ENCODE assay signal across 16 cellular contexts in the genomic region with DNA sequence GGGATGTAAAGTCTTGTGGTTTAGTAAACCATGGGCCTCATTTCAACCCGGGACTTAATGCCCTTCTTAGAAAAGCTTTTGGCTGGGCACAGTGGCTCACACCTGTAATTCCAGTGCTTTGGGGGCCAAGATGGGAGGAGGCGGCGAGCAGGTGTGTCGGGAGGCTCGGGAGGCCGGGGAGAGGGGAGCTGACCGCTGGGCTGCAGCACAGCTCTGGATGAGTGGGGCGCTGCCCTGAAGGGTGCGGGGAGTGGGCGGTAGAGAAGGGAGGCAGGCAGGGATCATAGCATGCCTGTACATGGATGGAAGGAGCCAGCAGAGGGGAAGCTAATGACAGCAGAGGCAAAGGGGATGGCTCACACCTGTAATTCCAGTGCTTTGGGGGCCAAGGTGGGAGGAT. TPM values are rescaled to one million over a fixed set of nuclear protein-coding genes. Genes with fewer than 3 reads are reported as not detected.
DNase-seq lines count a peak whose midpoint lies in the region; ATAC-seq and TF ChIP-seq lines count a peak whose summit lies in the region.
"Had no signal": no experiment of that assay in that cellular context is flagged by ENCODE, and none has a peak within 500 bp of the region (broad histone marks: within the 10 kb centered on the region; RNA-seq: fewer than 3 reads in every experiment).

No MANE protein-coding gene starts in this region.

- H3K36me3 ChIP-seq in H7 (replicated peaks; ENCODE audit: control insufficient read depth, insufficient read depth, low read length) (no peaks in the 10 kb centered on the region), aorta (ENCODE audit: control insufficient read depth in 1 of 2, insufficient read depth in 2 of 2, low read length in 1 of 2) (no peaks in the 10 kb centered on the region)
- H3K36me3 ChIP-seq: BLaER1 had no signal

- POLR2A ChIA-PET in activated CD8-positive, alpha-beta T cell treated with anti-CD3 and anti-CD28 coated beads for 36 hours (lab: Charles Lee), result no interaction called here

- no peaks in the 10 kb centered on the region for H3K36me3 Mint-ChIP-seq in dendritic cell treated with granulocyte-macrophage colony-stimulating factor and Interleukin-4, amounts not matched to agents 40 ng/mL and 50 ng/mL, for 4 days (ENCODE audit: low read depth)
- no peaks in the 10 kb centered on the region for H3K36me3 Mint-ChIP-seq in neural crest cell (ENCODE audit: low read depth)
- no peaks in the 10 kb centered on the region for H3K36me3 Mint-ChIP-seq in activated CD8-positive, alpha-beta T cell treated with anti-CD3 and anti-CD28 coated beads for 36 hours (ENCODE audit: low read depth)
- H3K36me3 Mint-ChIP-seq: CD14-positive monocyte; CD4-positive, alpha-beta memory T cell had no signal

- H3K4me3 ChIP-seq in H7 (ENCODE audit: insufficient read depth, low read depth, low read length), result no peak overlapping the region
- H3K4me3 ChIP-seq in aorta (ENCODE audit: low read length in 2 of 2), result no peak overlapping the region
- H3K4me3 ChIP-seq: BLaER1, GM23338 had no signal

- peaks cover 68% of the 10 kb centered on the region for H3K27me3 Mint-ChIP-seq in dendritic cell treated with granulocyte-macrophage colony-stimulating factor and Interleukin-4, amounts not matched to agents 40 ng/mL and 50 ng/mL, for 4 days
- H3K27me3 Mint-ChIP-seq in neural crest cell (ENCODE audit: low read depth), result peaks cover 36% of the 10 kb centered on the region
- H3K27me3 Mint-ChIP-seq in activated CD8-positive, alpha-beta T cell treated with anti-CD3 and anti-CD28 coated beads for 36 hours, result peaks cover 5% of the 10 kb centered on the region

- H3K27ac Mint-ChIP-seq in dendritic cell treated with granulocyte-macrophage colony-stimulating factor and Interleukin-4, amounts not matched to agents 40 ng/mL and 50 ng/mL, for 4 days, result peak overlapping the region; percentile 19
- no peak overlapping the region for H3K27ac Mint-ChIP-seq in neural crest cell (ENCODE audit: unreplicated experiment)
- H3K27ac Mint-ChIP-seq in activated CD8-positive, alpha-beta T cell treated with anti-CD3 and anti-CD28 coated beads for 36 hours, result no peak overlapping the region
- H3K27ac Mint-ChIP-seq: CD4-positive, alpha-beta memory T cell; GM23338 had no signal

- peaks cover 16% of the 10 kb centered on the region for H3K4me1 Mint-ChIP-seq in dendritic cell treated with granulocyte-macrophage colony-stimulating factor and Interleukin-4, amounts not matched to agents 40 ng/mL and 50 ng/mL, for 4 days (ENCODE audit: low read depth)
- H3K4me1 Mint-ChIP-seq in neural crest cell, result no peaks in the 10 kb centered on the region
- H3K4me1 Mint-ChIP-seq in activated CD8-positive, alpha-beta T cell treated with anti-CD3 and anti-CD28 coated beads for 36 hours (ENCODE audit: low read depth), result no peaks in the 10 kb centered on the region
- H3K4me1 Mint-ChIP-seq: CD4-positive, alpha-beta memory T cell had no signal

- intact Hi-C loops in dendritic cell treated with granulocyte-macrophage colony-stimulating factor and Interleukin-4, amounts not matched to agents 40 ng/mL and 50 ng/mL, for 4 days (cut with micrococcal nuclease), result no loop called here
- intact Hi-C loops in aorta (cut with DNase I) (no loop called here), posterior cingulate gyrus (cut with DNase I) (no loop called here)
- intact Hi-C loops in activated CD8-positive, alpha-beta T cell treated with anti-CD3 and anti-CD28 coated beads for 36 hours (cut with micrococcal nuclease), result no loop called here

- H3K4me3 Mint-ChIP-seq in dendritic cell treated with granulocyte-macrophage colony-stimulating factor and Interleukin-4, amounts not matched to agents 40 ng/mL and 50 ng/mL, for 4 days, result no peak overlapping the region
- H3K4me3 Mint-ChIP-seq in neural crest cell, result peak overlapping the region; percentile 34
- no peak overlapping the region for H3K4me3 Mint-ChIP-seq in activated CD8-positive, alpha-beta T cell treated with anti-CD3 and anti-CD28 coated beads for 36 hours
- H3K4me3 Mint-ChIP-seq: CD4-positive, alpha-beta memory T cell; GM23338 had no signal

- H3K4me1 ChIP-seq in aorta (ENCODE audit: control insufficient read depth in 1 of 2, insufficient read depth in 2 of 2, low read length in 2 of 2), result no peaks in the 10 kb centered on the region

- no peaks in the 10 kb centered on the region for H3K27me3 ChIP-seq in H7 (ENCODE audit: control insufficient read depth, insufficient read depth, low read length)
- H3K27me3 ChIP-seq in aorta (ENCODE audit: control insufficient read depth in 1 of 2, insufficient read depth in 2 of 2, low read length in 1 of 2), result no peaks in the 10 kb centered on the region
- H3K27me3 ChIP-seq: BLaER1 had no signal

- no peaks in the 10 kb centered on the region for H3K9me3 Mint-ChIP-seq in dendritic cell treated with granulocyte-macrophage colony-stimulating factor and Interleukin-4, amounts not matched to agents 40 ng/mL and 50 ng/mL, for 4 days
- H3K9me3 Mint-ChIP-seq in neural crest cell, result no peaks in the 10 kb centered on the region
- H3K9me3 Mint-ChIP-seq in activated CD8-positive, alpha-beta T cell treated with anti-CD3 and anti-CD28 coated beads for 36 hours, result no peaks in the 10 kb centered on the region
- H3K9me3 Mint-ChIP-seq: CD4-positive, alpha-beta memory T cell; GM23338 had no signal

- no peak for TF ChIP-seq CTCF in neural crest cell (conservative IDR thresholded peaks at IDR 0.05)
- no peak for TF ChIP-seq CTCF in activated CD8-positive, alpha-beta T cell treated with anti-CD3 and anti-CD28 coated beads for 36 hours (IDR thresholded peaks at IDR 0.05)

- no peaks in the 10 kb centered on the region for H3K9me3 ChIP-seq in aorta (ENCODE audit: control insufficient read depth, low read length)
- H3K9me3 ChIP-seq: BLaER1 had no signal

- DNase-seq in H7, result peak; percentile 48
- DNase-seq in neural crest cell (ENCODE audit: low read depth, low spot score), result no peak
- peak in 1 of 2 donors; percentile 33 for DNase-seq in aorta
- DNase-seq in activated effector memory CD4-positive, alpha-beta T cell treated with Interleukin-2 at 50 U/mL for 16 hours, result no peak
- DNase-seq in posterior cingulate gyrus, result no peak
- no peak for DNase-seq in activated CD8-positive, alpha-beta T cell treated with anti-CD3 and anti-CD28 coated beads for 36 hours
- DNase-seq: CD4-positive, alpha-beta memory T cell; DMS153; DMS79 treated with DMSO at 0.1 percent for 48 hours; GF-D8 had no signal

- 84 to 88% methylated on average over 10 of the region's 10 CpGs for WGBS in aorta, 2 donors

- no peak overlapping the region for H3K27ac ChIP-seq in aorta (ENCODE audit: low read depth in 1 of 2, low read length in 2 of 2)
- H3K27ac ChIP-seq: 22Rv1, BLaER1 had no signal

- peak; percentile 34 for ATAC-seq in aorta (ENCODE audit: low FRiP score)
- no peak for ATAC-seq in activated CD8-positive, alpha-beta T cell treated with anti-CD3 and anti-CD28 coated beads for 36 hours
- ATAC-seq: GM23338 had no signal

- CTCF ChIA-PET in activated CD8-positive, alpha-beta T cell treated with anti-CD3 and anti-CD28 coated beads for 36 hours (lab: Charles Lee), result interaction anchor here (0.8 to 1.8 kb wide), 7 partner anchors 8 to 222 kb away, joined by 3 to 12 read pairs (median 5); no protein-coding TSS in a partner anchor

RNA-seq across cellular contexts. Expression of gene LHX4, which starts 31.0 kb away (rescaled TPM):
- 1.1 and 2.7 TPM in 2 replicates for total RNA-seq in H7 (2014; rRNA removed; shearing (Covaris generic))
- total RNA-seq in neural crest cell, result 0.91 and 0.96 TPM in 2 replicates
- total RNA-seq in aorta, result not detected
- under 1 TPM; 0.05 to 0.25 TPM for polyA plus RNA-seq in aorta
- not detected for total RNA-seq in activated CD8-positive, alpha-beta T cell treated with anti-CD3 and anti-CD28 coated beads for 36 hours
- total RNA-seq: A673; CD4-positive, alpha-beta memory T cell had no signal
- polyA plus RNA-seq: CD14-positive monocyte had no signal
